In the genomic region with DNA sequence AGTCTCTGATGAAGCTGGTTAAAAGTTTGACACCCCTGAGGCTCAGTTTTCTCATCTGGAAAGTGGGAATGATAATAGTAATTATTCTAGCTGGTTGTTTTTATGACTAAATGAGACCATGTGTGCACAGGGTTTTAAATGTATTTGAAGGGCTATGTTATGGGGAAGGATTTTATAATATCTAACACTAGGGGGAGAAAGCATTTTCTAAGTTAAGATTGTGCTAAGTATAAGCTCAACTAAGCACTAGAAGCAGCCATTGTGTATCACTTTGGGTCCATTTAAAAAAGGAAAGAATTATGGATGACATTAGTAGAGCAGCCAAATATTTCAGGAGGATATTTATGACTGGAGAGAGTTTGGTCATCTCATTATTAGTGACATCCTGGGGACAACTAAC, we compare ENCODE assay signal across 2 cellular contexts.
TF ChIP-seq lines count a peak whose summit lies in the region.

No MANE protein-coding gene starts in this region.

TF ChIP-seq in IMR-90, 13 proteins besides CTCF, POLR2A, EP300 and RAD21:
- TF ChIP-seq MAFK (IDR thresholded peaks at IDR 0.05; ENCODE audit: low read depth, low read length) (no peak), BHLHE40 (IDR thresholded peaks at IDR 0.05; ENCODE audit: low read depth, low read length) (no peak), RCOR1 (IDR thresholded peaks at IDR 0.05; ENCODE audit: insufficient replicate concordance, low read length) (no peak), NFE2L2 (IDR thresholded peaks at IDR 0.05; ENCODE audit: low read depth, low read length) (no peak), SMC3 (IDR thresholded peaks at IDR 0.05; ENCODE audit: low read depth, low read length) (no peak), MXI1 (IDR thresholded peaks at IDR 0.05; ENCODE audit: borderline replicate concordance, low read depth, low read length) (no peak), MAZ (IDR thresholded peaks at IDR 0.05; ENCODE audit: borderline replicate concordance, low read depth, low read length) (no peak), CEBPB (IDR thresholded peaks at IDR 0.05; ENCODE audit: low read depth, low read length) (no peak), RFX5 (IDR thresholded peaks at IDR 0.05; ENCODE audit: low read depth, low read length) (no peak)
- TF ChIP-seq, protein P1, sequence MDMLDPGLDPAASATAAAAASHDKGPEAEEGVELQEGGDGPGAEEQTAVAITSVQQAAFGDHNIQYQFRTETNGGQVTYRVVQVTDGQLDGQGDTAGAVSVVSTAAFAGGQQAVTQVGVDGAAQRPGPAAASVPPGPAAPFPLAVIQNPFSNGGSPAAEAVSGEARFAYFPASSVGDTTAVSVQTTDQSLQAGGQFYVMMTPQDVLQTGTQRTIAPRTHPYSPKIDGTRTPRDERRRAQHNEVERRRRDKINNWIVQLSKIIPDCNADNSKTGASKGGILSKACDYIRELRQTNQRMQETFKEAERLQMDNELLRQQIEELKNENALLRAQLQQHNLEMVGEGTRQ (IDR thresholded peaks at IDR 0.05; ENCODE audit: low read depth, low read length): no peak
- TF ChIP-seq, protein P2, sequence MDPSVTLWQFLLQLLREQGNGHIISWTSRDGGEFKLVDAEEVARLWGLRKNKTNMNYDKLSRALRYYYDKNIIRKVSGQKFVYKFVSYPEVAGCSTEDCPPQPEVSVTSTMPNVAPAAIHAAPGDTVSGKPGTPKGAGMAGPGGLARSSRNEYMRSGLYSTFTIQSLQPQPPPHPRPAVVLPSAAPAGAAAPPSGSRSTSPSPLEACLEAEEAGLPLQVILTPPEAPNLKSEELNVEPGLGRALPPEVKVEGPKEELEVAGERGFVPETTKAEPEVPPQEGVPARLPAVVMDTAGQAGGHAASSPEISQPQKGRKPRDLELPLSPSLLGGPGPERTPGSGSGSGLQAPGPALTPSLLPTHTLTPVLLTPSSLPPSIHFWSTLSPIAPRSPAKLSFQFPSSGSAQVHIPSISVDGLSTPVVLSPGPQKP (IDR thresholded peaks at IDR 0.05; ENCODE audit: borderline replicate concordance, low read depth, low read length): no peak

TF ChIP-seq in GM12878, 131 proteins besides CTCF, POLR2A, EP300 and RAD21:
- no peak for TF ChIP-seq CREB1 (IDR thresholded peaks at IDR 0.05; ENCODE audit: low read depth)
- no peak for TF ChIP-seq ZZZ3 (IDR thresholded peaks at IDR 0.05; ENCODE audit: control insufficient read depth, insufficient read length, low read depth)
- TF ChIP-seq KAT2A (conservative IDR thresholded peaks at IDR 0.05; ENCODE audit: control insufficient read depth, low read depth, low read length): no peak
- no peak for TF ChIP-seq DPF2 (IDR thresholded peaks at IDR 0.05)
- TF ChIP-seq RB1 (IDR thresholded peaks at IDR 0.05; ENCODE audit: borderline replicate concordance): no peak
- no peak for TF ChIP-seq POLR2AphosphoS5 (IDR thresholded peaks at IDR 0.05; ENCODE audit: low read length)
- no peak for TF ChIP-seq NRF1 (conservative IDR thresholded peaks at IDR 0.05; ENCODE audit: low read depth, low read length)
- TF ChIP-seq CHD1 (IDR thresholded peaks at IDR 0.05; ENCODE audit: low read depth, low read length): no peak
- no peak for TF ChIP-seq TBL1XR1 (IDR thresholded peaks at IDR 0.05; ENCODE audit: low read depth, low read length)
- no peak for TF ChIP-seq HDAC6 (IDR thresholded peaks at IDR 0.05; ENCODE audit: unreplicated experiment)
- TF ChIP-seq, protein P3, sequence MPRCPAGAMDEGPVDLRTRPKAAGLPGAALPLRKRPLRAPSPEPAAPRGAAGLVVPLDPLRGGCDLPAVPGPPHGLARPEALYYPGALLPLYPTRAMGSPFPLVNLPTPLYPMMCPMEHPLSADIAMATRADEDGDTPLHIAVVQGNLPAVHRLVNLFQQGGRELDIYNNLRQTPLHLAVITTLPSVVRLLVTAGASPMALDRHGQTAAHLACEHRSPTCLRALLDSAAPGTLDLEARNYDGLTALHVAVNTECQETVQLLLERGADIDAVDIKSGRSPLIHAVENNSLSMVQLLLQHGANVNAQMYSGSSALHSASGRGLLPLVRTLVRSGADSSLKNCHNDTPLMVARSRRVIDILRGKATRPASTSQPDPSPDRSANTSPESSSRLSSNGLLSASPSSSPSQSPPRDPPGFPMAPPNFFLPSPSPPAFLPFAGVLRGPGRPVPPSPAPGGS (IDR thresholded peaks at IDR 0.05; ENCODE audit: borderline replicate concordance, insufficient read depth, low read depth, low read length, poor library complexity, severe bottlenecking): no peak
- TF ChIP-seq, protein P2 (IDR thresholded peaks at IDR 0.05; ENCODE audit: low read depth, low read length): no peak
- TF ChIP-seq RAD51 (IDR thresholded peaks at IDR 0.05): no peak
- no peak for TF ChIP-seq NFIC (IDR thresholded peaks at IDR 0.05; ENCODE audit: low read depth, low read length)
- no peak for TF ChIP-seq STAT1 (conservative IDR thresholded peaks at IDR 0.05)
- no peak for TF ChIP-seq TAF1 (IDR thresholded peaks at IDR 0.05; ENCODE audit: borderline replicate concordance, low read depth, low read length)
- no peak for TF ChIP-seq RELA (IDR thresholded peaks at IDR 0.05; ENCODE audit: borderline replicate concordance, partially characterized antibody)
- no peak for TF ChIP-seq RCOR1 (conservative IDR thresholded peaks at IDR 0.05; ENCODE audit: low read depth, low read length)
